Comparison of ENCODE assay signal across 1 cellular context in the genomic region with DNA sequence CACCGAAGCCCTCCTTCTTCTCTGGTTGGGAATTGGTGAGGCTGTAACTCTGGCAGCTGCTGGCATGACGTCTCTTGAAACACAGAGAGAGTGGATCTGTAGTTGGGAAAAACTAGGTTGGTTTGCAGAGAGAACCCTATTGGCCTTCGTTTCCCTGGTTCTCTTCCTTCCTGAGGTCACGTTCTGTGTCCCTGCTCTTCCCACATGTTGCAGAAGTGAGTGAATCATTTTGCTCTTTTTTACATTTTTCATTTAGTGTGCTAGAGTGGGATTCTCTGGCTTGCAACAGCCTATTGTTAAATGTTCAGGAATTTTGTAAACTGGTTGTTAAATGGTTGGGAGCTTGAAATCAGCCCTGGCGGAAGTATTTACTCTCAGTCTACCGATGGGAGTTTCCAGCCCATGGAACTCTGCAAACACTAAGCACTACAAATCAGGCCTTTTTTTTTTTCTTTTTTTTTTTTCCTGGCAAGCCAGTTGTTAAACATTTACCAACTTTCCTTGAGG.
TF ChIP-seq lines count a peak whose summit lies in the region.

No MANE protein-coding gene starts in this region.

TF ChIP-seq in HepG2, 621 proteins besides CTCF, POLR2A, EP300 and RAD21 (continued from another document and continues in another):
- TF ChIP-seq, protein P1, sequence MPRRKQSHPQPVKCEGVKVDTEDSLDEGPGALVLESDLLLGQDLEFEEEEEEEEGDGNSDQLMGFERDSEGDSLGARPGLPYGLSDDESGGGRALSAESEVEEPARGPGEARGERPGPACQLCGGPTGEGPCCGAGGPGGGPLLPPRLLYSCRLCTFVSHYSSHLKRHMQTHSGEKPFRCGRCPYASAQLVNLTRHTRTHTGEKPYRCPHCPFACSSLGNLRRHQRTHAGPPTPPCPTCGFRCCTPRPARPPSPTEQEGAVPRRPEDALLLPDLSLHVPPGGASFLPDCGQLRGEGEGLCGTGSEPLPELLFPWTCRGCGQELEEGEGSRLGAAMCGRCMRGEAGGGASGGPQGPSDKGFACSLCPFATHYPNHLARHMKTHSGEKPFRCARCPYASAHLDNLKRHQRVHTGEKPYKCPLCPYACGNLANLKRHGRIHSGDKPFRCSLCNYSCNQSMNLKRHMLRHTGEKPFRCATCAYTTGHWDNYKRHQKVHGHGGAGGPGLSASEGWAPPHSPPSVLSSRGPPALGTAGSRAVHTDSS (CRISPR knock-in tag; conservative IDR thresholded peaks at IDR 0.05): no peak
- no peak for TF ChIP-seq ZEB1 (IDR thresholded peaks at IDR 0.05; ENCODE audit: insufficient replicate concordance, low read depth)
- TF ChIP-seq SIN3B (IDR thresholded peaks at IDR 0.05; ENCODE audit: low read length): no peak
- TF ChIP-seq, protein P2, sequence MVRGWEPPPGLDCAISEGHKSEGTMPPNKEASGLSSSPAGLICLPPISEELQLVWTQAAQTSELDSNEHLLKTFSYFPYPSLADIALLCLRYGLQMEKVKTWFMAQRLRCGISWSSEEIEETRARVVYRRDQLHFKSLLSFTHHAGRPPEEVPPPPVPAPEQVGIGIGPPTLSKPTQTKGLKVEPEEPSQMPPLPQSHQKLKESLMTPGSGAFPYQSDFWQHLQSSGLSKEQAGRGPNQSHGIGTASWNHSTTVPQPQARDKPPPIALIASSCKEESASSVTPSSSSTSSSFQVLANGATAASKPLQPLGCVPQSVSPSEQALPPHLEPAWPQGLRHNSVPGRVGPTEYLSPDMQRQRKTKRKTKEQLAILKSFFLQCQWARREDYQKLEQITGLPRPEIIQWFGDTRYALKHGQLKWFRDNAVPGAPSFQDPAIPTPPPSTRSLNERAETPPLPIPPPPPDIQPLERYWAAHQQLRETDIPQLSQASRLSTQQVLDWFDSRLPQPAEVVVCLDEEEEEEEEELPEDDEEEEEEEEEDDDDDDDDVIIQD (CRISPR knock-in tag; IDR thresholded peaks at IDR 0.05; ENCODE audit: low read depth): no peak
- TF ChIP-seq, protein P3, sequence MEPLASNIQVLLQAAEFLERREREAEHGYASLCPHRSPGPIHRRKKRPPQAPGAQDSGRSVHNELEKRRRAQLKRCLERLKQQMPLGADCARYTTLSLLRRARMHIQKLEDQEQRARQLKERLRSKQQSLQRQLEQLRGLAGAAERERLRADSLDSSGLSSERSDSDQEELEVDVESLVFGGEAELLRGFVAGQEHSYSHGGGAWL (CRISPR knock-in tag; IDR thresholded peaks at IDR 0.05): no peak
- TF ChIP-seq RCOR2 (CRISPR knock-in tag; IDR thresholded peaks at IDR 0.05): peak; percentile 47; the same call in 1 of the 2 replicates
- TF ChIP-seq, protein P4, sequence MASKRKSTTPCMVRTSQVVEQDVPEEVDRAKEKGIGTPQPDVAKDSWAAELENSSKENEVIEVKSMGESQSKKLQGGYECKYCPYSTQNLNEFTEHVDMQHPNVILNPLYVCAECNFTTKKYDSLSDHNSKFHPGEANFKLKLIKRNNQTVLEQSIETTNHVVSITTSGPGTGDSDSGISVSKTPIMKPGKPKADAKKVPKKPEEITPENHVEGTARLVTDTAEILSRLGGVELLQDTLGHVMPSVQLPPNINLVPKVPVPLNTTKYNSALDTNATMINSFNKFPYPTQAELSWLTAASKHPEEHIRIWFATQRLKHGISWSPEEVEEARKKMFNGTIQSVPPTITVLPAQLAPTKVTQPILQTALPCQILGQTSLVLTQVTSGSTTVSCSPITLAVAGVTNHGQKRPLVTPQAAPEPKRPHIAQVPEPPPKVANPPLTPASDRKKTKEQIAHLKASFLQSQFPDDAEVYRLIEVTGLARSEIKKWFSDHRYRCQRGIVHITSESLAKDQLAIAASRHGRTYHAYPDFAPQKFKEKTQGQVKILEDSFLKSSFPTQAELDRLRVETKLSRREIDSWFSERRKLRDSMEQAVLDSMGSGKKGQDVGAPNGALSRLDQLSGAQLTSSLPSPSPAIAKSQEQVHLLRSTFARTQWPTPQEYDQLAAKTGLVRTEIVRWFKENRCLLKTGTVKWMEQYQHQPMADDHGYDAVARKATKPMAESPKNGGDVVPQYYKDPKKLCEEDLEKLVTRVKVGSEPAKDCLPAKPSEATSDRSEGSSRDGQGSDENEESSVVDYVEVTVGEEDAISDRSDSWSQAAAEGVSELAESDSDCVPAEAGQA (IDR thresholded peaks at IDR 0.05; ENCODE audit: low read depth): no peak
- TF ChIP-seq, protein P4 (CRISPR knock-in tag; IDR thresholded peaks at IDR 0.05; ENCODE audit: borderline replicate concordance): no peak
- no peak for TF ChIP-seq ZNF207 (IDR thresholded peaks at IDR 0.05; ENCODE audit: borderline replicate concordance)
- no peak for TF ChIP-seq ZNF30 (CRISPR knock-in tag; IDR thresholded peaks at IDR 0.05)
- no peak for TF ChIP-seq NCOA5 (CRISPR knock-in tag; IDR thresholded peaks at IDR 0.05)
- no peak for TF ChIP-seq ZZZ3 (CRISPR knock-in tag; IDR thresholded peaks at IDR 0.05; ENCODE audit: borderline replicate concordance)
- TF ChIP-seq, protein P5, sequence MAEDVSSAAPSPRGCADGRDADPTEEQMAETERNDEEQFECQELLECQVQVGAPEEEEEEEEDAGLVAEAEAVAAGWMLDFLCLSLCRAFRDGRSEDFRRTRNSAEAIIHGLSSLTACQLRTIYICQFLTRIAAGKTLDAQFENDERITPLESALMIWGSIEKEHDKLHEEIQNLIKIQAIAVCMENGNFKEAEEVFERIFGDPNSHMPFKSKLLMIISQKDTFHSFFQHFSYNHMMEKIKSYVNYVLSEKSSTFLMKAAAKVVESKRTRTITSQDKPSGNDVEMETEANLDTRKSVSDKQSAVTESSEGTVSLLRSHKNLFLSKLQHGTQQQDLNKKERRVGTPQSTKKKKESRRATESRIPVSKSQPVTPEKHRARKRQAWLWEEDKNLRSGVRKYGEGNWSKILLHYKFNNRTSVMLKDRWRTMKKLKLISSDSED (CRISPR knock-in tag; IDR thresholded peaks at IDR 0.05): no peak
- TF ChIP-seq ETV5 (CRISPR knock-in tag; IDR thresholded peaks at IDR 0.05; ENCODE audit: borderline replicate concordance): peak; percentile 57; the same call in 1 of the 2 replicates
- TF ChIP-seq SOX5 (CRISPR knock-in tag; IDR thresholded peaks at IDR 0.05; ENCODE audit: borderline replicate concordance): peak; percentile 79
- TF ChIP-seq ZNF883 (CRISPR knock-in tag; IDR thresholded peaks at IDR 0.05; ENCODE audit: not compliant biosample characterization): no peak
- no peak for TF ChIP-seq ZNF432 (CRISPR knock-in tag; IDR thresholded peaks at IDR 0.05; ENCODE audit: borderline replicate concordance)
- no peak for TF ChIP-seq ZNF543 (CRISPR knock-in tag; IDR thresholded peaks at IDR 0.05)
- TF ChIP-seq TSC22D2 (CRISPR knock-in tag; IDR thresholded peaks at IDR 0.05; ENCODE audit: borderline replicate concordance): no peak
- TF ChIP-seq, protein P6, sequence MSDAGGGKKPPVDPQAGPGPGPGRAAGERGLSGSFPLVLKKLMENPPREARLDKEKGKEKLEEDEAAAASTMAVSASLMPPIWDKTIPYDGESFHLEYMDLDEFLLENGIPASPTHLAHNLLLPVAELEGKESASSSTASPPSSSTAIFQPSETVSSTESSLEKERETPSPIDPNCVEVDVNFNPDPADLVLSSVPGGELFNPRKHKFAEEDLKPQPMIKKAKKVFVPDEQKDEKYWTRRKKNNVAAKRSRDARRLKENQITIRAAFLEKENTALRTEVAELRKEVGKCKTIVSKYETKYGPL (CRISPR knock-in tag; IDR thresholded peaks at IDR 0.05): no peak
- TF ChIP-seq, protein P7, sequence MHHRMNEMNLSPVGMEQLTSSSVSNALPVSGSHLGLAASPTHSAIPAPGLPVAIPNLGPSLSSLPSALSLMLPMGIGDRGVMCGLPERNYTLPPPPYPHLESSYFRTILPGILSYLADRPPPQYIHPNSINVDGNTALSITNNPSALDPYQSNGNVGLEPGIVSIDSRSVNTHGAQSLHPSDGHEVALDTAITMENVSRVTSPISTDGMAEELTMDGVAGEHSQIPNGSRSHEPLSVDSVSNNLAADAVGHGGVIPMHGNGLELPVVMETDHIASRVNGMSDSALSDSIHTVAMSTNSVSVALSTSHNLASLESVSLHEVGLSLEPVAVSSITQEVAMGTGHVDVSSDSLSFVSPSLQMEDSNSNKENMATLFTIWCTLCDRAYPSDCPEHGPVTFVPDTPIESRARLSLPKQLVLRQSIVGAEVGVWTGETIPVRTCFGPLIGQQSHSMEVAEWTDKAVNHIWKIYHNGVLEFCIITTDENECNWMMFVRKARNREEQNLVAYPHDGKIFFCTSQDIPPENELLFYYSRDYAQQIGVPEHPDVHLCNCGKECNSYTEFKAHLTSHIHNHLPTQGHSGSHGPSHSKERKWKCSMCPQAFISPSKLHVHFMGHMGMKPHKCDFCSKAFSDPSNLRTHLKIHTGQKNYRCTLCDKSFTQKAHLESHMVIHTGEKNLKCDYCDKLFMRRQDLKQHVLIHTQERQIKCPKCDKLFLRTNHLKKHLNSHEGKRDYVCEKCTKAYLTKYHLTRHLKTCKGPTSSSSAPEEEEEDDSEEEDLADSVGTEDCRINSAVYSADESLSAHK (CRISPR knock-in tag; IDR thresholded peaks at IDR 0.05; ENCODE audit: borderline replicate concordance): no peak
- no peak for TF ChIP-seq ZNF589 (CRISPR knock-in tag; conservative IDR thresholded peaks at IDR 0.05)
- TF ChIP-seq HNRNPLL (IDR thresholded peaks at IDR 0.05; ENCODE audit: low read depth, low read length, poor library complexity, severe bottlenecking): no peak
- TF ChIP-seq, protein P8, sequence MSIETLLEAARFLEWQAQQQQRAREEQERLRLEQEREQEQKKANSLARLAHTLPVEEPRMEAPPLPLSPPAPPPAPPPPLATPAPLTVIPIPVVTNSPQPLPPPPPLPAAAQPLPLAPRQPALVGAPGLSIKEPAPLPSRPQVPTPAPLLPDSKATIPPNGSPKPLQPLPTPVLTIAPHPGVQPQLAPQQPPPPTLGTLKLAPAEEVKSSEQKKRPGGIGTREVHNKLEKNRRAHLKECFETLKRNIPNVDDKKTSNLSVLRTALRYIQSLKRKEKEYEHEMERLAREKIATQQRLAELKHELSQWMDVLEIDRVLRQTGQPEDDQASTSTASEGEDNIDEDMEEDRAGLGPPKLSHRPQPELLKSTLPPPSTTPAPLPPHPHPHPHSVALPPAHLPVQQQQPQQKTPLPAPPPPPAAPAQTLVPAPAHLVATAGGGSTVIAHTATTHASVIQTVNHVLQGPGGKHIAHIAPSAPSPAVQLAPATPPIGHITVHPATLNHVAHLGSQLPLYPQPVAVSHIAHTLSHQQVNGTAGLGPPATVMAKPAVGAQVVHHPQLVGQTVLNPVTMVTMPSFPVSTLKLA (IDR thresholded peaks at IDR 0.05): no peak
- TF ChIP-seq ZNF337 (CRISPR knock-in tag; IDR thresholded peaks at IDR 0.05; ENCODE audit: borderline replicate concordance, low read depth): no peak
- peak; percentile 48; the same call in 1 of the 2 replicates for TF ChIP-seq FOXJ3 (CRISPR knock-in tag; IDR thresholded peaks at IDR 0.05; ENCODE audit: borderline replicate concordance)
- TF ChIP-seq ISL2 (CRISPR knock-in tag; IDR thresholded peaks at IDR 0.05): 0 out of 2 replicates have a peak, but pooled peaks have one; percentile 16
- TF ChIP-seq, protein P9, sequence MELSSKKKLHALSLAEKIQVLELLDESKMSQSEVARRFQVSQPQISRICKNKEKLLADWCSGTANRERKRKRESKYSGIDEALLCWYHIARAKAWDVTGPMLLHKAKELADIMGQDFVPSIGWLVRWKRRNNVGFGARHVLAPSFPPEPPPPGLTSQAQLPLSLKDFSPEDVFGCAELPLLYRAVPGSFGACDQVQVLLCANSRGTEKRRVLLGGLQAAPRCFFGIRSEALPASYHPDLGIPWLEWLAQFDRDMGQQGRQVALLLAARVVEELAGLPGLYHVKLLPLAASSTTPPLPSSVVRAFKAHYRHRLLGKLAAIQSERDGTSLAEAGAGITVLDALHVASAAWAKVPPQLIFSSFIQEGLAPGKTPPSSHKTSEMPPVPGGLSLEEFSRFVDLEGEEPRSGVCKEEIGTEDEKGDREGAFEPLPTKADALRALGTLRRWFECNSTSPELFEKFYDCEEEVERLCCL (CRISPR knock-in tag; IDR thresholded peaks at IDR 0.05; ENCODE audit: borderline replicate concordance): no peak
- TF ChIP-seq ZNF557 (CRISPR knock-in tag; IDR thresholded peaks at IDR 0.05): no peak
- TF ChIP-seq SRY (CRISPR knock-in tag; IDR thresholded peaks at IDR 0.05): no peak
- no peak for TF ChIP-seq ZNF329 (CRISPR knock-in tag; IDR thresholded peaks at IDR 0.05; ENCODE audit: low read depth)
- TF ChIP-seq SSRP1 (CRISPR knock-in tag; IDR thresholded peaks at IDR 0.05): no peak
- no peak for TF ChIP-seq PTBP1 (IDR thresholded peaks at IDR 0.05; ENCODE audit: low read depth, low read length, poor library complexity, severe bottlenecking)
- TF ChIP-seq, protein P10, sequence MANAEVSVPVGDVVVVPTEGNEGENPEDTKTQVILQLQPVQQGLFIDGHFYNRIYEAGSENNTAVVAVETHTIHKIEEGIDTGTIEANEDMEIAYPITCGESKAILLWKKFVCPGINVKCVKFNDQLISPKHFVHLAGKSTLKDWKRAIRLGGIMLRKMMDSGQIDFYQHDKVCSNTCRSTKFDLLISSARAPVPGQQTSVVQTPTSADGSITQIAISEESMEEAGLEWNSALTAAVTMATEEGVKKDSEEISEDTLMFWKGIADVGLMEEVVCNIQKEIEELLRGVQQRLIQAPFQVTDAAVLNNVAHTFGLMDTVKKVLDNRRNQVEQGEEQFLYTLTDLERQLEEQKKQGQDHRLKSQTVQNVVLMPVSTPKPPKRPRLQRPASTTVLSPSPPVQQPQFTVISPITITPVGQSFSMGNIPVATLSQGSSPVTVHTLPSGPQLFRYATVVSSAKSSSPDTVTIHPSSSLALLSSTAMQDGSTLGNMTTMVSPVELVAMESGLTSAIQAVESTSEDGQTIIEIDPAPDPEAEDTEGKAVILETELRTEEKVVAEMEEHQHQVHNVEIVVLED (CRISPR knock-in tag; IDR thresholded peaks at IDR 0.05; ENCODE audit: borderline replicate concordance): no peak
- no peak for TF ChIP-seq ZNF790 (CRISPR knock-in tag; IDR thresholded peaks at IDR 0.05; ENCODE audit: borderline replicate concordance)
